ENCODE assay signal across 2 cellular contexts in genomic region chr7:2312272-2312929, GRCh38.
TF ChIP-seq lines count a peak whose summit lies in the region.

No MANE protein-coding gene starts in this region.

TF ChIP-seq in GM23338, 12 proteins besides CTCF, POLR2A, EP300 and RAD21:
- no peak for TF ChIP-seq ZNF114 (CRISPR knock-in tag; IDR thresholded peaks at IDR 0.05)
- no peak for TF ChIP-seq JUNB (IDR thresholded peaks at IDR 0.05; ENCODE audit: unreplicated experiment)
- no peak for TF ChIP-seq STAT1 (IDR thresholded peaks at IDR 0.05; ENCODE audit: unreplicated experiment)
- TF ChIP-seq ETS1 (IDR thresholded peaks at IDR 0.05) = no peak
- no peak for TF ChIP-seq EZH2 (IDR thresholded peaks at IDR 0.05; ENCODE audit: low read depth, unreplicated experiment)
- TF ChIP-seq NANOG (IDR thresholded peaks at IDR 0.05; ENCODE audit: borderline replicate concordance) = no peak
- no peak for TF ChIP-seq CREB1 (CRISPR knock-in tag; IDR thresholded peaks at IDR 0.05; ENCODE audit: low read depth)
- TF ChIP-seq POLR2AphosphoS5 (IDR thresholded peaks at IDR 0.05; ENCODE audit: low read depth) = no peak
- TF ChIP-seq ZNF462 (CRISPR knock-in tag; IDR thresholded peaks at IDR 0.05) = no peak
- no peak for TF ChIP-seq REST (IDR thresholded peaks at IDR 0.05; ENCODE audit: unreplicated experiment)

TF ChIP-seq in K562, 482 proteins besides CTCF, POLR2A, EP300 and RAD21:
- TF ChIP-seq FOSL1 (tag; conservative IDR thresholded peaks at IDR 0.05) (no peak), TFE3 (CRISPR knock-in tag; IDR thresholded peaks at IDR 0.05) (peak; percentile 23; the same call in 1 of the 2 replicates), NFIC (IDR thresholded peaks at IDR 0.05) (peak; percentile 13; the same call in 1 of the 2 replicates), ZNF316 (IDR thresholded peaks at IDR 0.05) (0 out of 2 replicates have a peak, but pooled peaks have one; percentile 8), PCBP2 (IDR thresholded peaks at IDR 0.05; ENCODE audit: low read depth, low read length, poor library complexity, severe bottlenecking) (no peak), USF1 (CRISPR knock-in tag; IDR thresholded peaks at IDR 0.05) (peak; percentile 42; the same call in 1 of the 2 replicates), HOMEZ (CRISPR knock-in tag; IDR thresholded peaks at IDR 0.05) (no peak), ZNF143 (CRISPR knock-in tag; IDR thresholded peaks at IDR 0.05) (no peak), BCOR (IDR thresholded peaks at IDR 0.05) (peak; percentile 12; the same call in 1 of the 2 replicates), FOXP1 (CRISPR knock-in tag; IDR thresholded peaks at IDR 0.05) (no peak)
